ENCODE assay signal across 1 cellular context in the genomic region with DNA sequence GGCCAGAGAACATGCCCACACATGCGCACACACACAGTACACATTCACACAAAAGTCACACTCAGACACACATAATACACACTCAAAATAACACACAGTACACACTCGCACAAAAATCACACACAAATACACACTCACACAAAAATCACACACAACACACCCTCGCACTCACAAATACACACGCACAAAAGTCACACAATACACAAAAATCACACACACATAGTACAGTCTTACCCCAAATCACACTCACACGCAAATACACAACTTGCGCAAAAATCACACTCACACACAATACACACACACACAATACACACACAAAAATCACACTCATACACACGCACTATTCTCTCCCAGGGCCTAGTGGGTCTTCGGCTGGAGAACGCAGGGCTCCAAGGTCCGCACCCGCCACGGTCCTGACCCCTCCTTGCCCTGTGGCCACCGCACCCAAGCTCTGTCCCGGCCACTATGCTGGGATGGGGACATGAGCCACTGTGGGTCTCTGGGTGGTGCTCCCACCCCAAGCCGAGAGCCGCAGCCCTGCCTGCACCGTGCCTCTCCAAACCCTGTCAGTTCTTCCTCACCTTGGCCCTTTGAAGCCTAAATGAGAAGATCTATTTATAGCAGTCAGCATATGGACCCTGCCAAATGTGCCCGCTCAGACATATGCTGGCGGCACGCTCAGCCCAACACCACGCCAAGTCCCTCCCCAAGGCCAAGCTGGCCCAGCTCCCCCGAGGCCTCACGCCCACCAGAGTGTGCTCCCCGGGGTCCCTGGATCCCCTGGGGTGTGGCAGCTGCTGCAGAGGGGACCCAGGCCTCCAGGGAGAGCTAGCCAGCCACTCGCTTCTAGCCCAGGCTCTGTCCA.
TF ChIP-seq lines count a peak whose summit lies in the region.

No MANE protein-coding gene starts in this region.

TF ChIP-seq in H1, 55 proteins besides CTCF, POLR2A, EP300 and RAD21 (continued from another document):
- TF ChIP-seq, protein P1, sequence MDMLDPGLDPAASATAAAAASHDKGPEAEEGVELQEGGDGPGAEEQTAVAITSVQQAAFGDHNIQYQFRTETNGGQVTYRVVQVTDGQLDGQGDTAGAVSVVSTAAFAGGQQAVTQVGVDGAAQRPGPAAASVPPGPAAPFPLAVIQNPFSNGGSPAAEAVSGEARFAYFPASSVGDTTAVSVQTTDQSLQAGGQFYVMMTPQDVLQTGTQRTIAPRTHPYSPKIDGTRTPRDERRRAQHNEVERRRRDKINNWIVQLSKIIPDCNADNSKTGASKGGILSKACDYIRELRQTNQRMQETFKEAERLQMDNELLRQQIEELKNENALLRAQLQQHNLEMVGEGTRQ (IDR thresholded peaks at IDR 0.05; ENCODE audit: low read length), result no peak
- TF ChIP-seq, protein P2, sequence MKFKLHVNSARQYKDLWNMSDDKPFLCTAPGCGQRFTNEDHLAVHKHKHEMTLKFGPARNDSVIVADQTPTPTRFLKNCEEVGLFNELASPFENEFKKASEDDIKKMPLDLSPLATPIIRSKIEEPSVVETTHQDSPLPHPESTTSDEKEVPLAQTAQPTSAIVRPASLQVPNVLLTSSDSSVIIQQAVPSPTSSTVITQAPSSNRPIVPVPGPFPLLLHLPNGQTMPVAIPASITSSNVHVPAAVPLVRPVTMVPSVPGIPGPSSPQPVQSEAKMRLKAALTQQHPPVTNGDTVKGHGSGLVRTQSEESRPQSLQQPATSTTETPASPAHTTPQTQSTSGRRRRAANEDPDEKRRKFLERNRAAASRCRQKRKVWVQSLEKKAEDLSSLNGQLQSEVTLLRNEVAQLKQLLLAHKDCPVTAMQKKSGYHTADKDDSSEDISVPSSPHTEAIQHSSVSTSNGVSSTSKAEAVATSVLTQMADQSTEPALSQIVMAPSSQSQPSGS (IDR thresholded peaks at IDR 0.05; ENCODE audit: low read length), result no peak
- TF ChIP-seq SP4 (IDR thresholded peaks at IDR 0.05; ENCODE audit: low read length) (no peak), KDM1A (IDR thresholded peaks at IDR 0.05; ENCODE audit: borderline replicate concordance, low read length) (no peak), HDAC2 (IDR thresholded peaks at IDR 0.05; ENCODE audit: borderline replicate concordance in 1 of 2, low read depth in 2 of 2, low read length in 2 of 2) (no peak), CHD2 (IDR thresholded peaks at IDR 0.05; ENCODE audit: low read length) (no peak), KDM4A (IDR thresholded peaks at IDR 0.05; ENCODE audit: low read depth, low read length, severe bottlenecking) (no peak), SIN3A (conservative IDR thresholded peaks at IDR 0.05 in 1 of 2, IDR thresholded peaks at IDR 0.05 in 1 of 2; ENCODE audit: low read depth in 1 of 2, low read length in 2 of 2) (no peak), CEBPB (IDR thresholded peaks at IDR 0.05; ENCODE audit: low read depth, low read length) (no peak), PHF8 (conservative IDR thresholded peaks at IDR 0.05; ENCODE audit: low read depth, low read length) (no peak), BACH1 (IDR thresholded peaks at IDR 0.05; ENCODE audit: low read length) (no peak), CBX5 (IDR thresholded peaks at IDR 0.05; ENCODE audit: low read depth, low read length) (no peak), ZNF274 (IDR thresholded peaks at IDR 0.05; ENCODE audit: borderline replicate concordance, extremely low read depth, low read length) (no peak), CTBP2 (IDR thresholded peaks at IDR 0.05; ENCODE audit: borderline replicate concordance, insufficient read depth, insufficient read length, low read length) (no peak), CBX8 (IDR thresholded peaks at IDR 0.05; ENCODE audit: borderline replicate concordance, low read depth, low read length) (no peak)
